In genomic region chr4:185236155-185236503, GRCh38 we compare ENCODE assay signal across 17 cellular contexts.
"Had no signal": no experiment of that assay in that cellular context is flagged by ENCODE, and none has a peak within 500 bp of the region (broad histone marks: within the 10 kb centered on the region; RNA-seq: fewer than 3 reads in every experiment).

No MANE protein-coding gene starts in this region.

- H3K9me3 Mint-ChIP-seq: activated CD4-positive, alpha-beta memory T cell treated with anti-CD3 and anti-CD28 coated beads, Interleukin-2, amount 10 ng/mL, durations not matched to agents 7 days and 5 days; activated naive CD4-positive, alpha-beta T cell treated with anti-CD3 and anti-CD28 coated beads for 36 hours; central memory CD8-positive, alpha-beta T cell; natural killer cell treated with Interleukin-12 subunit alpha and Interleukin-12 subunit beta and Interleukin-15 and Interleukin-18, amount 100 ng/mL, for 72 hours; stimulated activated effector memory CD8-positive, alpha-beta T cell treated with anti-CD3 and anti-CD28 coated beads, Interleukin-12 subunit alpha, Interleukin-12 subunit beta, amount 100 ng/mL, for 72 hours had no signal

- H3K36me3 ChIP-seq: upper lobe of right lung had no signal

- H3K9me3 ChIP-seq: testis, upper lobe of right lung had no signal

- H3K27ac Mint-ChIP-seq: activated CD4-positive, alpha-beta memory T cell treated with anti-CD3 and anti-CD28 coated beads, Interleukin-2, amount 10 ng/mL, durations not matched to agents 7 days and 5 days; activated CD8-positive, alpha-beta memory T cell treated with anti-CD3 and anti-CD28 coated beads, Interleukin-2, amount 10 ng/mL, durations not matched to agents 7 days and 5 days; activated naive CD4-positive, alpha-beta T cell treated with anti-CD3 and anti-CD28 coated beads for 36 hours; natural killer cell treated with Interleukin-12 subunit alpha and Interleukin-12 subunit beta and Interleukin-15 and Interleukin-18, amount 100 ng/mL, for 72 hours; stimulated activated effector memory CD8-positive, alpha-beta T cell treated with anti-CD3 and anti-CD28 coated beads, Interleukin-12 subunit alpha, Interleukin-12 subunit beta, amount 100 ng/mL, for 72 hours; WTC11 had no signal

- H3K4me1 ChIP-seq: upper lobe of right lung had no signal

- H3K27me3 ChIP-seq: testis, upper lobe of right lung had no signal

- H3K27ac ChIP-seq: coronary artery, skin epidermis, upper lobe of right lung had no signal

- H3K27me3 Mint-ChIP-seq: activated CD4-positive, alpha-beta memory T cell treated with anti-CD3 and anti-CD28 coated beads, Interleukin-2, amount 10 ng/mL, durations not matched to agents 7 days and 5 days; activated CD8-positive, alpha-beta memory T cell treated with anti-CD3 and anti-CD28 coated beads, Interleukin-2, amount 10 ng/mL, durations not matched to agents 7 days and 5 days; brain; central memory CD8-positive, alpha-beta T cell; natural killer cell treated with Interleukin-12 subunit alpha and Interleukin-12 subunit beta and Interleukin-15 and Interleukin-18, amount 100 ng/mL, for 72 hours had no signal

- H3K4me3 Mint-ChIP-seq: activated CD4-positive, alpha-beta memory T cell treated with anti-CD3 and anti-CD28 coated beads, Interleukin-2, amount 10 ng/mL, durations not matched to agents 7 days and 5 days; activated CD8-positive, alpha-beta memory T cell treated with anti-CD3 and anti-CD28 coated beads, Interleukin-2, amount 10 ng/mL, durations not matched to agents 7 days and 5 days; activated naive CD4-positive, alpha-beta T cell treated with anti-CD3 and anti-CD28 coated beads for 36 hours; brain; central memory CD8-positive, alpha-beta T cell; natural killer cell treated with Interleukin-12 subunit alpha and Interleukin-12 subunit beta and Interleukin-15 and Interleukin-18, amount 100 ng/mL, for 72 hours; stimulated activated effector memory CD8-positive, alpha-beta T cell treated with anti-CD3 and anti-CD28 coated beads, Interleukin-12 subunit alpha, Interleukin-12 subunit beta, amount 100 ng/mL, for 72 hours; WTC11 had no signal

- DNase-seq: activated CD4-positive, alpha-beta memory T cell treated with anti-CD3 and anti-CD28 coated beads, Interleukin-2, amount 10 ng/mL, durations not matched to agents 7 days and 5 days; activated CD4-positive, alpha-beta T cell treated with anti-CD3 and anti-CD28 coated beads for 4 hours; activated CD8-positive, alpha-beta memory T cell treated with anti-CD3 and anti-CD28 coated beads, Interleukin-2, amount 10 ng/mL, durations not matched to agents 7 days and 5 days; activated naive CD4-positive, alpha-beta T cell treated with anti-CD3 and anti-CD28 coated beads for 36 hours; foreskin melanocyte; hypothalamus; stimulated activated CD4-positive, alpha-beta T cell treated with anti-CD3 and anti-CD28 coated beads, Interleukin-4, amount 100 ng/mL, for 1 hour; SW 1271; testis; upper lobe of right lung had no signal

- H3K36me3 Mint-ChIP-seq: natural killer cell treated with Interleukin-12 subunit alpha and Interleukin-12 subunit beta and Interleukin-15 and Interleukin-18, amount 100 ng/mL, for 72 hours had no signal

- H3K4me3 ChIP-seq: coronary artery, skin epidermis, testis, upper lobe of right lung had no signal
